Comparison of ENCODE assay signal across 24 cellular contexts in genomic region chr3:16328124-16328523, GRCh38.
A peak's percentile ranks its signal among the peaks of the same experiment; 100 is the strongest.
DNase-seq lines count a peak whose midpoint lies in the region; ATAC-seq and TF ChIP-seq lines count a peak whose summit lies in the region.
"Had no signal": no experiment of that assay in that cellular context is flagged by ENCODE, and none has a peak within 500 bp of the region (broad histone marks: within the 10 kb centered on the region; RNA-seq: fewer than 3 reads in every experiment).

No MANE protein-coding gene starts in this region.

- H3K4me3 ChIP-seq in endodermal cell (ENCODE audit: low read length) (no peak overlapping the region), adrenal gland (no peak overlapping the region)
- H3K4me3 ChIP-seq: BLaER1, K562, PC-9, skin epidermis, upper lobe of right lung had no signal

- H3K9ac ChIP-seq in endodermal cell (ENCODE audit: extremely low read depth, low read length, poor library complexity, severe bottlenecking): no peak overlapping the region
- H3K9ac ChIP-seq: BLaER1 had no signal

- intact Hi-C loops in activated CD8-positive, alpha-beta T cell treated with anti-CD3 and anti-CD28 coated beads for 36 hours (cut with micrococcal nuclease): no loop called here
- intact Hi-C loops in adrenal gland (cut with DNase I): no loop called here

- H3K9me3 Mint-ChIP-seq in activated naive CD4-positive, alpha-beta T cell treated with anti-CD3 and anti-CD28 coated beads, Interleukin-2, amount 50 U/mL, for 24 hours: peaks cover 13% of the 10 kb centered on the region
- H3K9me3 Mint-ChIP-seq in activated CD8-positive, alpha-beta T cell treated with anti-CD3 and anti-CD28 coated beads for 36 hours: peaks cover 17% of the 10 kb centered on the region
- H3K9me3 Mint-ChIP-seq in endodermal cell: peaks cover 17% of the 10 kb centered on the region
- H3K9me3 Mint-ChIP-seq in stimulated activated naive B cell treated with anti-CD40 and anti-IgM and Interleukin-4, amounts not matched to agents 10 μg/mL and 1 μg/mL and 100 μg/mL, for 72 hours: peaks cover 6 to 8% of the 10 kb centered on the region in 2 donors

- H3K4me1 ChIP-seq in endodermal cell (ENCODE audit: control insufficient read depth, insufficient read depth, low read length) (no peaks in the 10 kb centered on the region), adrenal gland (replicated peaks in 1 of 2) (peaks cover 0 to 4% of the 10 kb centered on the region in 2 donors)
- H3K4me1 ChIP-seq: BLaER1, upper lobe of right lung had no signal

- no peaks in the 10 kb centered on the region for H3K27me3 ChIP-seq in endodermal cell (ENCODE audit: control insufficient read depth, insufficient read depth, low read length, poor library complexity, severe bottlenecking)
- no peaks in the 10 kb centered on the region for H3K27me3 ChIP-seq in adrenal gland
- H3K27me3 ChIP-seq: BLaER1, upper lobe of right lung had no signal

- POLR2A ChIA-PET in activated CD8-positive, alpha-beta T cell treated with anti-CD3 and anti-CD28 coated beads for 36 hours (lab: Charles Lee): no interaction called here

- H3K4me1 Mint-ChIP-seq in activated naive CD4-positive, alpha-beta T cell treated with anti-CD3 and anti-CD28 coated beads, Interleukin-2, amount 50 U/mL, for 24 hours: peaks cover 31% of the 10 kb centered on the region
- H3K4me1 Mint-ChIP-seq in activated CD8-positive, alpha-beta T cell treated with anti-CD3 and anti-CD28 coated beads for 36 hours (ENCODE audit: low read depth): peaks cover 40% of the 10 kb centered on the region
- peaks cover 3% of the 10 kb centered on the region for H3K4me1 Mint-ChIP-seq in endodermal cell
- H3K4me1 Mint-ChIP-seq in stimulated activated naive B cell treated with anti-CD40 and anti-IgM and Interleukin-4, amounts not matched to agents 10 μg/mL and 1 μg/mL and 100 μg/mL, for 72 hours: peaks cover 1 to 8% of the 10 kb centered on the region in 2 donors

- CTCF ChIA-PET in activated CD8-positive, alpha-beta T cell treated with anti-CD3 and anti-CD28 coated beads for 36 hours (lab: Charles Lee): interaction anchor here (0.6 to 1.1 kb wide), 2 partner anchors 9 to 42 kb away, joined by 3 to 5 read pairs; no protein-coding TSS in a partner anchor

- H3K36me3 ChIP-seq in endodermal cell (ENCODE audit: control insufficient read depth, insufficient read depth, low read length): peaks cover 4% of the 10 kb centered on the region
- H3K36me3 ChIP-seq in adrenal gland (replicated peaks in 1 of 2): peaks cover 0 to 17% of the 10 kb centered on the region in 2 donors

- 98 to 100% methylated on average over 1 to 6 of the region's 6 CpGs for WGBS in endodermal cell (ENCODE audit: insufficient coverage in 1 of 2, insufficient read length in 1 of 2), 2 experiments
- WGBS in adrenal gland, 4 donors: 95 to 98% (median 97%) methylated on average over 5 to 6 of the region's 6 CpGs

- H3K27me3 Mint-ChIP-seq in activated naive CD4-positive, alpha-beta T cell treated with anti-CD3 and anti-CD28 coated beads, Interleukin-2, amount 50 U/mL, for 24 hours: no peaks in the 10 kb centered on the region
- H3K27me3 Mint-ChIP-seq in activated CD8-positive, alpha-beta T cell treated with anti-CD3 and anti-CD28 coated beads for 36 hours: no peaks in the 10 kb centered on the region
- H3K27me3 Mint-ChIP-seq in endodermal cell (ENCODE audit: insufficient read depth): no peaks in the 10 kb centered on the region
- no peaks in the 10 kb centered on the region for H3K27me3 Mint-ChIP-seq in stimulated activated naive B cell treated with anti-CD40 and anti-IgM and Interleukin-4, amounts not matched to agents 10 μg/mL and 1 μg/mL and 100 μg/mL, for 72 hours

- H3K9me3 ChIP-seq in endodermal cell (ENCODE audit: control insufficient read depth, low read length): peaks cover 17% of the 10 kb centered on the region
- H3K9me3 ChIP-seq in adrenal gland (replicated peaks in 1 of 3): no peaks in the 10 kb centered on the region

- H3K4me3 Mint-ChIP-seq in activated naive CD4-positive, alpha-beta T cell treated with anti-CD3 and anti-CD28 coated beads, Interleukin-2, amount 50 U/mL, for 24 hours: no peak overlapping the region
- no peak overlapping the region for H3K4me3 Mint-ChIP-seq in activated CD8-positive, alpha-beta T cell treated with anti-CD3 and anti-CD28 coated beads for 36 hours
- H3K4me3 Mint-ChIP-seq in endodermal cell: no peak overlapping the region
- no peak overlapping the region for H3K4me3 Mint-ChIP-seq in stimulated activated naive B cell treated with anti-CD40 and anti-IgM and Interleukin-4, amounts not matched to agents 10 μg/mL and 1 μg/mL and 100 μg/mL, for 72 hours

- no peak for TF ChIP-seq CTCF in activated CD8-positive, alpha-beta T cell treated with anti-CD3 and anti-CD28 coated beads for 36 hours (IDR thresholded peaks at IDR 0.05)
- no peak for TF ChIP-seq CTCF in endodermal cell (conservative IDR thresholded peaks at IDR 0.05)
- no peak for TF ChIP-seq CTCF in GM20000 (IDR thresholded peaks at IDR 0.05; ENCODE audit: extremely low read depth, missing control alignments)
- TF ChIP-seq CTCF in adrenal gland (IDR thresholded peaks at IDR 0.05): no peak

- peak overlapping the region; percentile 68 for H3K27ac Mint-ChIP-seq in activated naive CD4-positive, alpha-beta T cell treated with anti-CD3 and anti-CD28 coated beads, Interleukin-2, amount 50 U/mL, for 24 hours
- peak overlapping the region; percentile 57 for H3K27ac Mint-ChIP-seq in activated CD8-positive, alpha-beta T cell treated with anti-CD3 and anti-CD28 coated beads for 36 hours
- H3K27ac Mint-ChIP-seq in endodermal cell: no peak overlapping the region
- H3K27ac Mint-ChIP-seq in stimulated activated naive B cell treated with anti-CD40 and anti-IgM and Interleukin-4, amounts not matched to agents 10 μg/mL and 1 μg/mL and 100 μg/mL, for 72 hours: peak overlapping the region; percentile 20

- TF ChIP-seq POLR2A in adrenal gland (IDR thresholded peaks at IDR 0.05): no peak

- H3K36me3 Mint-ChIP-seq in activated naive CD4-positive, alpha-beta T cell treated with anti-CD3 and anti-CD28 coated beads, Interleukin-2, amount 50 U/mL, for 24 hours: peaks cover 38% of the 10 kb centered on the region
- H3K36me3 Mint-ChIP-seq in activated CD8-positive, alpha-beta T cell treated with anti-CD3 and anti-CD28 coated beads for 36 hours (ENCODE audit: low read depth): peaks cover 75% of the 10 kb centered on the region
- H3K36me3 Mint-ChIP-seq in endodermal cell (ENCODE audit: low read depth): peaks cover 55% of the 10 kb centered on the region
- peaks cover 59 to 80% of the 10 kb centered on the region in 2 donors for H3K36me3 Mint-ChIP-seq in stimulated activated naive B cell treated with anti-CD40 and anti-IgM and Interleukin-4, amounts not matched to agents 10 μg/mL and 1 μg/mL and 100 μg/mL, for 72 hours

- DNase-seq in activated naive CD4-positive, alpha-beta T cell treated with anti-CD3 and anti-CD28 coated beads, Interleukin-2, amount 50 U/mL, for 16 hours: no peak
- no peak for DNase-seq in activated CD8-positive, alpha-beta T cell treated with anti-CD3 and anti-CD28 coated beads for 36 hours
- DNase-seq in endodermal cell (peak; percentile 30), GM20000 (ENCODE audit: low spot score) (no peak), adrenal gland (no peak)
- no peak for DNase-seq in stimulated activated naive B cell treated with anti-CD40 and anti-IgM and Interleukin-4, amounts not matched to agents 10 μg/mL and 1 μg/mL and 100 μg/mL, for 72 hours
- DNase-seq: activated CD4-positive, alpha-beta T cell treated with anti-CD3 and anti-CD28 coated beads, Interleukin-2, amount 50 U/mL, for 48 hours; Caco-2; DMS79; GF-D8; mesenchymal stem cell; NCI-H1105; NCI-H1930; NCI-H524; PC-9; SHP77; substantia nigra; T-helper 9 cell; upper lobe of right lung had no signal

- peak overlapping the region; percentile 21 for H3K27ac ChIP-seq in endodermal cell (ENCODE audit: low read depth, low read length)
- peak overlapping the region in 1 of 5 donors; percentile 58 for H3K27ac ChIP-seq in adrenal gland
- H3K27ac ChIP-seq: BLaER1, PC-9, skin epidermis, upper lobe of right lung had no signal

- ATAC-seq in activated CD8-positive, alpha-beta T cell treated with anti-CD3 and anti-CD28 coated beads for 36 hours: no peak
- no peak for ATAC-seq in stimulated activated naive B cell treated with anti-CD40 and anti-IgM and Interleukin-4, amounts not matched to agents 10 μg/mL and 1 μg/mL and 100 μg/mL, for 72 hours (replicated peaks)
- ATAC-seq: HCT116, K562 had no signal
